ENCODE assay signal across 17 cellular contexts in the genomic region with DNA sequence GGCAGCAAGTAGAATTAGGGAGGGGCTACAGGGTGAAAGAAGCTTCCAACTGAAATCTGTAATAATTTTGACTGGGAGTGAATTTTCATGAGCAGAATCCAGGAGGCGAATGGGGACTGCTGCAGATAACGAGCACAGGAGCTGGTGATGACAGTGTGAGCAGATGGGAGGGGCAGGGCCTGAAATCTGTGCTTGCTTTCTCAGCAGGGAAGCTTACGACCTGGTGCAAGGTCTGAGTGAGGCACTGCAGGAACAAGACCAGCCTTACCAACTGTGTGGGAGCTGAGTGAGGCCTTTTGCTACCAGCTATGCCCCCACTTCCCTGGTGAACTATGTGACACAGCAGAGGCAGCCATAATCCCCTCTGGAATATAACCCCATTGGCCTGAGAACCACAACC.
A peak's percentile ranks its signal among the peaks of the same experiment; 100 is the strongest.
DNase-seq lines count a peak whose midpoint lies in the region; ATAC-seq and TF ChIP-seq lines count a peak whose summit lies in the region.
"Had no signal": no experiment of that assay in that cellular context is flagged by ENCODE, and none has a peak within 500 bp of the region (broad histone marks: within the 10 kb centered on the region; RNA-seq: fewer than 3 reads in every experiment).

No MANE protein-coding gene starts in this region.

- no peak overlapping the region for H3K4me3 ChIP-seq in mesendoderm (ENCODE audit: low read length)
- H3K4me3 ChIP-seq: BLaER1 treated with 17β-estradiol and CSF1 and Interleukin-3, amounts not matched to agents 10 nM and 100 nM had no signal

- H3K36me3 Mint-ChIP-seq in WTC11 = peaks cover 9% of the 10 kb centered on the region
- H3K36me3 Mint-ChIP-seq: CD8-positive, alpha-beta memory T cell; IgD-negative memory B cell had no signal

- H3K23ac ChIP-seq in mesendoderm (ENCODE audit: low read length) = no peak overlapping the region

- H4K5ac ChIP-seq in mesendoderm (ENCODE audit: low read length) = no peak overlapping the region

- H3K79me1 ChIP-seq in mesendoderm (ENCODE audit: low read length) = no peaks in the 10 kb centered on the region

- no peaks in the 10 kb centered on the region for H3K36me3 ChIP-seq in mesendoderm (ENCODE audit: control insufficient read depth, insufficient read depth, low read length)
- H3K36me3 ChIP-seq: BLaER1 treated with 17β-estradiol and CSF1 and Interleukin-3, amounts not matched to agents 10 nM and 100 nM had no signal

- H3K4ac ChIP-seq in mesendoderm (ENCODE audit: low read depth, low read length) = no peak overlapping the region

- no peak overlapping the region for H3K27ac Mint-ChIP-seq in WTC11
- H3K27ac Mint-ChIP-seq: B cell; CD8-positive, alpha-beta memory T cell; H9; IgD-negative memory B cell had no signal

- POLR2A ChIA-PET in WTC11 (lab: Charles Lee) = no interaction called here

- H3K9me3 Mint-ChIP-seq in WTC11 = peaks cover 46% of the 10 kb centered on the region

- H4K8ac ChIP-seq in mesendoderm (ENCODE audit: low read depth, low read length) = no peak overlapping the region

- no peak overlapping the region for H3K56ac ChIP-seq in mesendoderm (ENCODE audit: low read length)

- H3K4me3 Mint-ChIP-seq in WTC11 = no peak overlapping the region
- H3K4me3 Mint-ChIP-seq: B cell; CD8-positive, alpha-beta memory T cell; H9 had no signal

- H3K27me3 ChIP-seq in mesendoderm (ENCODE audit: insufficient read depth, low read length, poor library complexity) = no peaks in the 10 kb centered on the region
- H3K27me3 ChIP-seq: BLaER1 treated with 17β-estradiol and CSF1 and Interleukin-3, amounts not matched to agents 10 nM and 100 nM had no signal

- no peak overlapping the region for H2BK120ac ChIP-seq in mesendoderm (ENCODE audit: low read depth, low read length)

- H3K4me1 ChIP-seq in mesendoderm (ENCODE audit: control insufficient read depth, low read depth, low read length) = no peaks in the 10 kb centered on the region
- H3K4me1 ChIP-seq: BLaER1 treated with 17β-estradiol and CSF1 and Interleukin-3, amounts not matched to agents 10 nM and 100 nM had no signal

- WGBS in mesendoderm (ENCODE audit: extremely low coverage, insufficient coverage, low lambda C conversion rate) = no CpG with 5 or more reads among the region's 3 CpGs

- H3K4me1 Mint-ChIP-seq in WTC11 = no peaks in the 10 kb centered on the region
- H3K4me1 Mint-ChIP-seq: B cell; CD8-positive, alpha-beta memory T cell; IgD-negative memory B cell had no signal

- H3K9ac ChIP-seq in mesendoderm (ENCODE audit: low read length) = no peak overlapping the region
- H3K9ac ChIP-seq: BLaER1 treated with 17β-estradiol and CSF1 and Interleukin-3, amounts not matched to agents 10 nM and 100 nM had no signal

- no peak overlapping the region for H3K18ac ChIP-seq in mesendoderm (ENCODE audit: low read length)

- H3K79me2 ChIP-seq in mesendoderm (ENCODE audit: control insufficient read depth, insufficient read depth, low read length) = no peaks in the 10 kb centered on the region

- H2AK5ac ChIP-seq in mesendoderm (ENCODE audit: low read length) = no peak overlapping the region

- no peak overlapping the region for H3K27ac ChIP-seq in mesendoderm (ENCODE audit: low read depth, low read length)
- H3K27ac ChIP-seq: BLaER1 treated with 17β-estradiol and CSF1 and Interleukin-3, amounts not matched to agents 10 nM and 100 nM had no signal

- TF ChIP-seq CTCF in WTC11 (IDR thresholded peaks at IDR 0.05) = no peak

- no peak overlapping the region for H2BK15ac ChIP-seq in mesendoderm (replicated peaks; ENCODE audit: low read depth)

- DNase-seq in NCI-H2171 treated with DMSO at 0.1 percent for 48 hours (lab: John Stamatoyannopoulos, UW) = peak; percentile 19
- DNase-seq in NCI-H2171 (lab: John Stamatoyannopoulos, UW) = no peak
- DNase-seq in ELF-1 (ENCODE audit: low read depth, low spot score) = peak; percentile 12
- DNase-seq in WTC11 (ENCODE audit: low spot score) = no peak
- peak; percentile 24 for DNase-seq in mesendoderm
- DNase-seq in stimulated activated naive CD8-positive, alpha-beta T cell treated with anti-CD3 and anti-CD28 coated beads, Interleukin-15, Interleukin-2, amounts not matched to agents 100 U/mL and 50 U/mL, for 24 hours = no peak
- no peak for DNase-seq in NCI-H2081 treated with DMSO at 0.1 percent for 48 hours (lab: John Stamatoyannopoulos, UW)
- DNase-seq: CD8-positive, alpha-beta memory T cell; COR-L47; DMS153; DMS79; GF-D8; H9 had no signal

- peak; percentile 55; the same call in 1 of the 2 replicates for ATAC-seq in WTC11
- ATAC-seq in stimulated activated naive CD8-positive, alpha-beta T cell treated with anti-CD3 and anti-CD28 coated beads, Interleukin-15, Interleukin-2, amounts not matched to agents 100 U/mL and 50 U/mL, for 24 hours = no peak
- ATAC-seq: HepG2 had no signal

- H3K27me3 Mint-ChIP-seq in WTC11 (ENCODE audit: low read depth) = no peaks in the 10 kb centered on the region; the same call in 1 of the 2 replicates

- no peak overlapping the region for H2BK5ac ChIP-seq in mesendoderm (ENCODE audit: low read length)

- H3K4me2 ChIP-seq in mesendoderm (ENCODE audit: low read length) = no peak overlapping the region
- H3K4me2 ChIP-seq: BLaER1 treated with 17β-estradiol and CSF1 and Interleukin-3, amounts not matched to agents 10 nM and 100 nM had no signal

- CTCF ChIA-PET in WTC11 (lab: Charles Lee) = no interaction called here

TF ChIP-seq in WTC11, 78 proteins besides CTCF, POLR2A, EP300 and RAD21 (continues in another document):
- TF ChIP-seq, protein P1, sequence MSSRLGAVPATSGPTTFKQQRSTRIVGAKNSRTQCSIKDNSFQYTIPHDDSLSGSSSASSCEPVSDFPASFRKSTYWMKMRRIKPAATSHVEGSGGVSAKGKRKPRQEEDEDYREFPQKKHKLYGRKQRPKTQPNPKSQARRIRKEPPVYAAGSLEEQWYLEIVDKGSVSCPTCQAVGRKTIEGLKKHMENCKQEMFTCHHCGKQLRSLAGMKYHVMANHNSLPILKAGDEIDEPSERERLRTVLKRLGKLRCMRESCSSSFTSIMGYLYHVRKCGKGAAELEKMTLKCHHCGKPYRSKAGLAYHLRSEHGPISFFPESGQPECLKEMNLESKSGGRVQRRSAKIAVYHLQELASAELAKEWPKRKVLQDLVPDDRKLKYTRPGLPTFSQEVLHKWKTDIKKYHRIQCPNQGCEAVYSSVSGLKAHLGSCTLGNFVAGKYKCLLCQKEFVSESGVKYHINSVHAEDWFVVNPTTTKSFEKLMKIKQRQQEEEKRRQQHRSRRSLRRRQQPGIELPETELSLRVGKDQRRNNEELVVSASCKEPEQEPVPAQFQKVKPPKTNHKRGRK (CRISPR knock-in tag; IDR thresholded peaks at IDR 0.05; ENCODE audit: borderline replicate concordance) = no peak
- no peak for TF ChIP-seq RELA (CRISPR knock-in tag; IDR thresholded peaks at IDR 0.05; ENCODE audit: borderline replicate concordance)
- TF ChIP-seq, protein P2, sequence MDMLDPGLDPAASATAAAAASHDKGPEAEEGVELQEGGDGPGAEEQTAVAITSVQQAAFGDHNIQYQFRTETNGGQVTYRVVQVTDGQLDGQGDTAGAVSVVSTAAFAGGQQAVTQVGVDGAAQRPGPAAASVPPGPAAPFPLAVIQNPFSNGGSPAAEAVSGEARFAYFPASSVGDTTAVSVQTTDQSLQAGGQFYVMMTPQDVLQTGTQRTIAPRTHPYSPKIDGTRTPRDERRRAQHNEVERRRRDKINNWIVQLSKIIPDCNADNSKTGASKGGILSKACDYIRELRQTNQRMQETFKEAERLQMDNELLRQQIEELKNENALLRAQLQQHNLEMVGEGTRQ (CRISPR knock-in tag; IDR thresholded peaks at IDR 0.05) = no peak
- TF ChIP-seq SP1 (CRISPR knock-in tag; conservative IDR thresholded peaks at IDR 0.05) = no peak
- TF ChIP-seq, protein P3, sequence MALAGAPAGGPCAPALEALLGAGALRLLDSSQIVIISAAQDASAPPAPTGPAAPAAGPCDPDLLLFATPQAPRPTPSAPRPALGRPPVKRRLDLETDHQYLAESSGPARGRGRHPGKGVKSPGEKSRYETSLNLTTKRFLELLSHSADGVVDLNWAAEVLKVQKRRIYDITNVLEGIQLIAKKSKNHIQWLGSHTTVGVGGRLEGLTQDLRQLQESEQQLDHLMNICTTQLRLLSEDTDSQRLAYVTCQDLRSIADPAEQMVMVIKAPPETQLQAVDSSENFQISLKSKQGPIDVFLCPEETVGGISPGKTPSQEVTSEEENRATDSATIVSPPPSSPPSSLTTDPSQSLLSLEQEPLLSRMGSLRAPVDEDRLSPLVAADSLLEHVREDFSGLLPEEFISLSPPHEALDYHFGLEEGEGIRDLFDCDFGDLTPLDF (CRISPR knock-in tag; IDR thresholded peaks at IDR 0.05) = no peak
- no peak for TF ChIP-seq PRRX2 (CRISPR knock-in tag; IDR thresholded peaks at IDR 0.05)
- no peak for TF ChIP-seq NR3C1 (CRISPR knock-in tag; conservative IDR thresholded peaks at IDR 0.05; ENCODE audit: low read depth)
- TF ChIP-seq NR1H2 (CRISPR knock-in tag; IDR thresholded peaks at IDR 0.05) = no peak
- TF ChIP-seq ZNF671 (CRISPR knock-in tag; IDR thresholded peaks at IDR 0.05) = no peak
- no peak for TF ChIP-seq TP53 (CRISPR knock-in tag; IDR thresholded peaks at IDR 0.05)
- TF ChIP-seq SOX15 (CRISPR knock-in tag; IDR thresholded peaks at IDR 0.05) = no peak
- TF ChIP-seq, protein P4, sequence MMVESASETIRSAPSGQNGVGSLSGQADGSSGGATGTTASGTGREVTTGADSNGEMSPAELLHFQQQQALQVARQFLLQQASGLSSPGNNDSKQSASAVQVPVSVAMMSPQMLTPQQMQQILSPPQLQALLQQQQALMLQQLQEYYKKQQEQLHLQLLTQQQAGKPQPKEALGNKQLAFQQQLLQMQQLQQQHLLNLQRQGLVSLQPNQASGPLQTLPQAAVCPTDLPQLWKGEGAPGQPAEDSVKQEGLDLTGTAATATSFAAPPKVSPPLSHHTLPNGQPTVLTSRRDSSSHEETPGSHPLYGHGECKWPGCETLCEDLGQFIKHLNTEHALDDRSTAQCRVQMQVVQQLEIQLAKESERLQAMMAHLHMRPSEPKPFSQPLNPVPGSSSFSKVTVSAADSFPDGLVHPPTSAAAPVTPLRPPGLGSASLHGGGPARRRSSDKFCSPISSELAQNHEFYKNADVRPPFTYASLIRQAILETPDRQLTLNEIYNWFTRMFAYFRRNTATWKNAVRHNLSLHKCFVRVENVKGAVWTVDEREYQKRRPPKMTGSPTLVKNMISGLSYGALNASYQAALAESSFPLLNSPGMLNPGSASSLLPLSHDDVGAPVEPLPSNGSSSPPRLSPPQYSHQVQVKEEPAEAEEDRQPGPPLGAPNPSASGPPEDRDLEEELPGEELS (CRISPR knock-in tag; IDR thresholded peaks at IDR 0.05) = no peak
- no peak for TF ChIP-seq TEAD1 (CRISPR knock-in tag; IDR thresholded peaks at IDR 0.05)

Comparison
In these comparisons a context has a peak if more than half of its experiments do, and no peak if none do; other contexts are left out.
1. DNase-seq: peak in NCI-H2171 treated with DMSO at 0.1 percent for 48 hours (single experiment), ELF-1 (single experiment) and mesendoderm (single experiment); none in NCI-H2171 (single experiment), WTC11 (single experiment), stimulated activated naive CD8-positive, alpha-beta T cell treated with anti-CD3 and anti-CD28 coated beads, Interleukin-15, Interleukin-2, amounts not matched to agents 100 U/mL and 50 U/mL, for 24 hours (single experiment) and NCI-H2081 treated with DMSO at 0.1 percent for 48 hours (single experiment).